In the genomic region with DNA sequence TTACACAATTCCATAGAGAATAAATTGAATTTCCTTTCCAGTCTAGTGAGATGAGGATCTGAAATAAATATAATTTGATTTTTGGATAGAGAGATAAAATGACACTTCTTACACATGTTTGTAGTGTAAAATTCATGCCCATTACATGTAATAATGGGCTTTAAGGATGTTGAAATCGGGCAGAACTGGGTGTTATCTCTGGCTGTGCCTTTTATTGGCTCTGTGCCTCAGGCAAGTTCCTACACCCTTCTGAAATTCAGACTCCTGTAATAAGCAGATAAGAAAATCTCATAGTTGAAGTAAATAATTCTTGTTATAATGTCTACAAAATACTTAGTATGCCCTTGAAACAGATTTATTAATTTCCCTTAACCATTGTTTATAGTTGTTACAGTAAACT, we compare ENCODE assay signal across 34 cellular contexts.
"Had no signal": no experiment of that assay in that cellular context is flagged by ENCODE, and none has a peak within 500 bp of the region (broad histone marks: within the 10 kb centered on the region; RNA-seq: fewer than 3 reads in every experiment).

No MANE protein-coding gene starts in this region.

- H3K4me1 ChIP-seq: body of pancreas, left lung, lower lobe of right lung, upper lobe of left lung, vagina had no signal

- DNase-seq: activated CD4-positive, alpha-beta T cell treated with anti-CD3 and anti-CD28 coated beads for 36 hours; activated CD4-positive, CD25-positive, alpha-beta regulatory T cell; activated CD8-positive, alpha-beta memory T cell treated with anti-CD3 and anti-CD28 coated beads, Interleukin-2, amount 10 ng/mL, durations not matched to agents 7 days and 5 days; activated CD8-positive, alpha-beta T cell treated with anti-CD3 and anti-CD28 coated beads, Interleukin-2, amount 10 ng/mL, durations not matched to agents 7 days and 5 days; activated naive CD4-positive, alpha-beta T cell; activated T-cell treated with anti-CD3 and anti-CD28 coated beads, Interleukin-2, amount 50 U/mL, for 48 hours; aorta; body of pancreas; dorsolateral prefrontal cortex; effector memory CD4-positive, alpha-beta T cell; foreskin melanocyte; heart right ventricle; kidney glomerular epithelial cell; left lung; lower lobe of right lung; mesendoderm; mucosa of descending colon; nephron progenitor cell; ovary; stimulated activated CD4-positive, alpha-beta T cell treated with anti-CD3 and anti-CD28 coated beads, Interleukin-12 subunit alpha, Interleukin-12 subunit beta, amount 100 ng/mL, for 4 hours; stimulated activated CD4-positive, alpha-beta T cell treated with anti-CD3 and anti-CD28 coated beads, Interleukin-4, amount 100 ng/mL, for 4 hours; stimulated activated CD8-positive, alpha-beta memory T cell treated with anti-CD3 and anti-CD28 coated beads, Interleukin-4, amount 100 ng/mL, for 48 hours; stimulated activated naive CD8-positive, alpha-beta T cell treated with anti-CD3 and anti-CD28 coated beads, Interleukin-15, amount 100 ng/mL, for 72 hours; substantia nigra; T-helper 1 cell; upper lobe of left lung had no signal

- H3K9me3 ChIP-seq: body of pancreas, heart right ventricle, left lung, lower lobe of right lung, mucosa of descending colon, ovary, upper lobe of left lung, vagina had no signal

- H3K27me3 ChIP-seq: body of pancreas, cardiac muscle cell, dorsolateral prefrontal cortex, heart right ventricle, left lung, ovary, upper lobe of left lung, vagina had no signal

- H3K27ac ChIP-seq: body of pancreas, cardiac muscle cell, coronary artery, dorsolateral prefrontal cortex, heart right ventricle, left lung, lower lobe of right lung, ovary, skin epidermis, upper lobe of left lung, vagina had no signal

- H3K4me3 ChIP-seq: body of pancreas, cardiac muscle cell, coronary artery, dorsolateral prefrontal cortex, heart right ventricle, left lung, lower lobe of right lung, mucosa of descending colon, ovary, skin epidermis, upper lobe of left lung, vagina had no signal

- ATAC-seq: activated CD4-positive, alpha-beta T cell treated with anti-CD3 and anti-CD28 coated beads for 36 hours; activated CD8-positive, alpha-beta memory T cell treated with anti-CD3 and anti-CD28 coated beads, Interleukin-2, amount 10 ng/mL, durations not matched to agents 7 days and 5 days; activated CD8-positive, alpha-beta T cell treated with anti-CD3 and anti-CD28 coated beads, Interleukin-2, amount 10 ng/mL, durations not matched to agents 7 days and 5 days; activated naive CD4-positive, alpha-beta T cell treated with anti-CD3 and anti-CD28 coated beads, Interleukin-2, amount 50 U/mL, for 72 hours; body of pancreas; esophagus mucosa; heart right ventricle; left lung; lower lobe of right lung; mucosa of descending colon; sciatic nerve; stimulated activated memory B cell treated with anti-CD40 and anti-IgM and Interleukin-4, amounts not matched to agents 10 μg/mL and 1 μg/mL and 100 μg/mL, for 72 hours; stimulated activated naive CD8-positive, alpha-beta T cell treated with anti-CD3 and anti-CD28 coated beads, Interleukin-15, amount 100 ng/mL, for 72 hours had no signal

- H3K36me3 ChIP-seq: cardiac muscle cell, heart right ventricle, left lung, lower lobe of right lung, ovary, upper lobe of left lung, vagina had no signal
